18 cellular contexts compared by ENCODE assay signal in the genomic region with DNA sequence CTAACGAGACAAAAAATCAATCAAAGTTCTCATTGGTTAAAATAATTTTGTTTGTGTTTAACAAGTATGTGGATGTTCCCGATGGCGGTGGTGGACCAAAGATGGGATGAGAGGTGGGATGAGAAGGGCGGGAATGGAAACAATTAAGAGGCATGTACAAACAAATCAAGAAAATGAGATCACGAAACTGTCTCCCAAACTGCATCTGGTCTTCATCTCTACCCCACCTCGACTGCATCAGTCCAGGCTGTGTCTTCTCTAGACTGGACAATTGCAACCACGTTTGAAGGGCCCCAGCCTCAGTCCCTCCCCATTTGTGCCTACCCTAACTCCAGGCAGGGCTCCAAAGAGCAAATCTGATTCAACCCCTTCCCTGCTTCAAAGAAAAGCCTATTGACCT. TPM values are rescaled to one million over a fixed set of nuclear protein-coding genes. Genes with fewer than 3 reads are reported as not detected.
"Had no signal": no experiment of that assay in that cellular context is flagged by ENCODE, and none has a peak within 500 bp of the region (broad histone marks: within the 10 kb centered on the region; RNA-seq: fewer than 3 reads in every experiment).

No MANE protein-coding gene starts in this region.

- H3K4me1 ChIP-seq: prostate gland had no signal

- H3K4me3 ChIP-seq: ascending aorta, breast epithelium, coronary artery, heart right ventricle, left lung, prostate gland, tibial artery had no signal

- H3K4me3 Mint-ChIP-seq: activated CD4-positive, alpha-beta T cell treated with anti-CD3 and anti-CD28 coated beads, Interleukin-2, amount 10 ng/mL, durations not matched to agents 24 days and 14 days; activated T-cell treated with anti-CD3 and anti-CD28 coated beads, Interleukin-2, amount 50 U/mL, for 4 hours; neural crest cell had no signal

- H3K27ac Mint-ChIP-seq: activated CD4-positive, alpha-beta T cell treated with anti-CD3 and anti-CD28 coated beads, Interleukin-2, amount 10 ng/mL, durations not matched to agents 24 days and 14 days had no signal

- H3K27ac ChIP-seq: ascending aorta, coronary artery, prostate gland, tibial artery had no signal

- H3K9me3 ChIP-seq: ascending aorta, breast epithelium, heart right ventricle, left lung, prostate gland, tibial artery had no signal

- DNase-seq: activated CD4-positive, alpha-beta T cell treated with anti-CD3 and anti-CD28 coated beads, Interleukin-2, amount 10 ng/mL, durations not matched to agents 24 days and 14 days; activated CD4-positive, CD25-positive, alpha-beta regulatory T cell; activated CD8-positive, alpha-beta memory T cell treated with anti-CD3 and anti-CD28 coated beads, Interleukin-2, amount 50 U/mL, for 4 hours; activated naive CD4-positive, alpha-beta T cell treated with anti-CD3 and anti-CD28 coated beads, Interleukin-2, amount 50 U/mL, for 16 hours; activated T-cell treated with anti-CD3 and anti-CD28 coated beads, Interleukin-2, amount 50 U/mL, for 4 hours; effector CD4-positive, alpha-beta T cell; heart right ventricle; left lung; naive B cell; stimulated activated naive CD8-positive, alpha-beta T cell treated with anti-CD3 and anti-CD28 coated beads, Interleukin-15, Interleukin-2, amounts not matched to agents 100 U/mL and 50 U/mL, for 24 hours; T-helper 9 cell; tibial artery had no signal

- H3K36me3 ChIP-seq: ascending aorta, breast epithelium, heart right ventricle, left lung, prostate gland, tibial artery had no signal

- H3K27me3 ChIP-seq: ascending aorta, breast epithelium, heart right ventricle, left lung, tibial artery had no signal

- H3K36me3 Mint-ChIP-seq: naive B cell had no signal

- H3K9me3 Mint-ChIP-seq: activated CD4-positive, alpha-beta T cell treated with anti-CD3 and anti-CD28 coated beads, Interleukin-2, amount 10 ng/mL, durations not matched to agents 24 days and 14 days; activated T-cell treated with anti-CD3 and anti-CD28 coated beads, Interleukin-2, amount 50 U/mL, for 4 hours; naive B cell had no signal

RNA-seq across cellular contexts. Expression of gene SLC12A8, which starts 56.1 kb away (rescaled TPM):
- total RNA-seq: ascending aorta, mononuclear cell had no signal
